Comparison of ENCODE assay signal across 8 cellular contexts in the genomic region with DNA sequence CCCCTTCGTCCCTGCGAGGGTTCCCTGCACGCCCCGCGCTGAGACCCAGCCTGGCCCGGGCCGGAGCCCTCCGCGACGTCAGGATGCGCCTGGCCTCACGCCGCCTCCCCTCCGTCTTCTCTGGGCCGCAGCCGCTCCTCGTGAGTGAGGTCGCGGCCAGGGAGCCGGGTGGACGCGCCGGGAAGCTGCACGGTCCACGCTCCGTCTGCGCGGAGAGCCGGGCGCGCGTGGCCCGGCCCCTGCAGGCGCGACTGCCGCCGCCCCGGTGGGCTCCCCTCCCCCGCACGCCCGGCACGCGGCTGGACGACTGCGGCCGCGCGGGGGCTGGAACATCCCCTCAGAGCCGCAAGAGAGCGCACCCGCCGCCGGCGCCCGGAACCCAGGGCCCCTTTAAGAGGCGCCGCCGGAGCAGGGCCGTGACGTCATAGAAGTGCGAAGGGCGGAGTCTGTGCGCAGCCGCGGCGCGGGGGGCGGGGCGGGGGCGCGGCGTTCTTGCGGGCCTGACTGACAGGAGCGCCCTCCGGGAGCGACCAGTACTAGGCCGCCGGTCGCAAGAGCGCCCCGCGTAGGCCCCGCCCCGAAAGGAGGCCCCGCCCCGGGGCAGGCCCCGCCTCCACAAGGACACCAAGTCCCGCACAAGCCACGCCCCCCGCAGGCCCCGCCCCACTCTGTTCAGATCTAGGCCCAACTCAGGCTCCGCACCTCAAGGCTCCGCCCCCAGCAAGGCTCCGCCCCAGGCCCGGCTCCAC. TPM values are rescaled to one million over a fixed set of nuclear protein-coding genes. Genes with fewer than 3 reads are reported as not detected.
A peak's percentile ranks its signal among the peaks of the same experiment; 100 is the strongest.
DNase-seq lines count a peak whose midpoint lies in the region; ATAC-seq, FAIRE-seq and TF ChIP-seq lines count a peak whose summit lies in the region.

No MANE protein-coding gene starts in this region.

- TF ChIP-seq CTCF in D721Med (IDR thresholded peaks at IDR 0.05; ENCODE audit: insufficient read depth, missing control alignments): peak; percentile 11
- no peak for TF ChIP-seq CTCF in OCI-LY3 (IDR thresholded peaks at IDR 0.05; ENCODE audit: low read depth, low read length)
- no peak for TF ChIP-seq CTCF in epithelial cell of proximal tubule (conservative IDR thresholded peaks at IDR 0.05; ENCODE audit: low read depth, low read length)

- DNase-seq in D721Med (ENCODE audit: insufficient read length, low spot score) (peak; percentile 60), activated T-cell treated with anti-CD3 and anti-CD28 coated beads for 48 hours (ENCODE audit: low read depth) (peak; percentile 100), epithelial cell of proximal tubule (ENCODE audit: low read depth) (peak; percentile 64)
- peak; percentile 100 for DNase-seq in stimulated activated CD8-positive, alpha-beta memory T cell treated with anti-CD3 and anti-CD28 coated beads, Interleukin-4, amount 100 ng/mL, for 4 hours (ENCODE audit: low read depth in 2 of 2, low spot score in 1 of 2)

- H3K9ac ChIP-seq in HUES48 (ENCODE audit: low read depth, low read length) (peak overlapping the region; percentile 67; the same call in 1 of the 2 replicates), OCI-LY3 (ENCODE audit: low read length) (peak overlapping the region; percentile 61), mucosa of rectum (ENCODE audit: low read depth in 1 of 2, low read length in 2 of 2) (peak overlapping the region; percentile 63 to 84)

- no peak overlapping the region for H3K27ac ChIP-seq in HUES48 (ENCODE audit: low read depth, low read length)
- H3K27ac ChIP-seq in OCI-LY3 (ENCODE audit: low read length): no peak overlapping the region
- H3K27ac ChIP-seq in mucosa of rectum (ENCODE audit: low read depth in 2 of 2, low read length in 2 of 2): peak overlapping the region; percentile 76 to 78

- H3K4me1 ChIP-seq in HUES48 (ENCODE audit: control insufficient read depth, insufficient read depth, low read length): peaks cover 31% of the 10 kb centered on the region
- H3K4me1 ChIP-seq in OCI-LY3 (ENCODE audit: low read length): peaks cover 4% of the 10 kb centered on the region; the same call in 1 of the 2 replicates
- H3K4me1 ChIP-seq in mucosa of rectum (ENCODE audit: control insufficient read depth in 2 of 2, insufficient read depth in 2 of 2, low read length in 2 of 2): peaks cover 32 to 38% of the 10 kb centered on the region in 2 donors

- no peak overlapping the region for H2AFZ ChIP-seq in OCI-LY3 (ENCODE audit: low read depth, low read length)

- H3K4me2 ChIP-seq in OCI-LY3 (ENCODE audit: low read length): peak overlapping the region; percentile 74

- no peaks in the 10 kb centered on the region for H3K9me3 ChIP-seq in HUES48 (ENCODE audit: control insufficient read depth, insufficient read depth, low read length)
- H3K9me3 ChIP-seq in OCI-LY3 (ENCODE audit: insufficient read depth, low read length): no peaks in the 10 kb centered on the region
- no peaks in the 10 kb centered on the region for H3K9me3 ChIP-seq in mucosa of rectum (ENCODE audit: control insufficient read depth in 2 of 2, low read length in 2 of 2)

- H3K27me3 ChIP-seq in HUES48 (ENCODE audit: control insufficient read depth, insufficient read depth, low read length) (peaks cover 16% of the 10 kb centered on the region), OCI-LY3 (ENCODE audit: low read depth, low read length) (peaks cover 6% of the 10 kb centered on the region; the same call in 1 of the 2 replicates), mucosa of rectum (ENCODE audit: control insufficient read depth in 2 of 2, insufficient read depth in 2 of 2, low read length in 2 of 2) (no peaks in the 10 kb centered on the region)

- no peaks in the 10 kb centered on the region for H3K79me2 ChIP-seq in OCI-LY3 (ENCODE audit: low read length)

- peak overlapping the region; percentile 72 for H3K4me3 ChIP-seq in HUES48 (ENCODE audit: low read depth, low read length)
- peak overlapping the region; percentile 77 for H3K4me3 ChIP-seq in OCI-LY3 (ENCODE audit: low read length)
- H3K4me3 ChIP-seq in epithelial cell of proximal tubule (ENCODE audit: low read depth, low read length): peak overlapping the region; percentile 77
- H3K4me3 ChIP-seq in mucosa of rectum (ENCODE audit: low read length in 2 of 2): peak overlapping the region; percentile 68 to 70

- peak; percentile 84 for ATAC-seq in GM21423 (IDR thresholded peaks at IDR 0.05; ENCODE audit: unreplicated experiment)

- no peak for FAIRE-seq in D721Med (lab: Jason Lieb, UNC)

- H3K36me3 ChIP-seq in HUES48 (ENCODE audit: control insufficient read depth, insufficient read depth, low read length) (no peaks in the 10 kb centered on the region), OCI-LY3 (replicated peaks; ENCODE audit: low read depth, low read length) (no peaks in the 10 kb centered on the region), mucosa of rectum (ENCODE audit: control insufficient read depth in 2 of 2, insufficient read depth in 2 of 2, low read length in 2 of 2) (no peaks in the 10 kb centered on the region)

- no peaks in the 10 kb centered on the region for H4K20me1 ChIP-seq in OCI-LY3 (ENCODE audit: insufficient read depth, low read length)

RNA-seq across cellular contexts. Expression of gene INPP5A, which starts 0.4 kb away (rescaled TPM):
- 30.4 and 40.8 TPM in 2 replicates for total RNA-seq in epithelial cell of proximal tubule

Comparison
In these comparisons a context has a peak if more than half of its experiments do, and no peak if none do; other contexts are left out.
1. H3K27ac ChIP-seq: peak in mucosa of rectum (2 of 2); none in HUES48 (single experiment) and OCI-LY3 (single experiment).
2. Peak in every context shown above with its lines, with median percentiles within 50 percentile points of each other: DNase-seq, H3K4me3 ChIP-seq and H3K9ac ChIP-seq.